ENCODE assay signal across 1 cellular context in the genomic region with DNA sequence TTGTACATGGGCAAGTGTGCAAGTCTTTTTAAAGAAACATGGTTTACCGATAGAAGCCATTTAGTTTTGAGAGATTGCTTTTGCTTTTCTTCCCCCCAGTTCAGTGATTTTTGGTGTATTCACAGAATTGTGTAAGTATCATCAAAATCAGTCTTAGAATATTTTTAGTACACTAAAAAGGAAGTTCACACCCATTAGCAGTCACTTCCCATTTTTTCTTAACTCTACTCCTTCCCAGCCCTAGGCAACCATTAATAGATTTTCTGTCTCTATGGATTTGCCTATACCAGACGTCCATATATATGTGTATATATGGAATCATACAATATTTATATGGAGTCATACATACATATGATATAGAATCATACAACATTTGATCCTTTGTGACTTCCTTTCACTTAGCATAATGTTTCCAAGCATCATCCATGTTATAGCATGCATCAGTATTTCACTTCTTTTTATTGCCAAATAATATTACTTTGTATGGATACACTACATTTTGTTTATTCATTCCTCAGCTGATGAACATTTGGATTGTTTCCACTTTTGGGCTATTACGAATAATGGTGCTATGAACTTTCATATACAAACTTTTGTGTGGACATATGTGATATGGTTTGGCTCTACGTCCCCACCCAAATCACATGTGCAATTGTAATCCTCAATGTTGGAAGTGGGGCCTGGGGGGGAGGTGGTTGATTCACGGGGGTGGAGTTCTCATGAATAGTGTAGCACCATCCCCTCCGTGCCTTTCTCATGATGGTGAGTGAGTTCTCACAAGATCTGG.
TF ChIP-seq lines count a peak whose summit lies in the region.

No MANE protein-coding gene starts in this region.

TF ChIP-seq in IMR-90, 13 proteins besides CTCF, POLR2A, EP300 and RAD21:
- TF ChIP-seq CEBPB (IDR thresholded peaks at IDR 0.05; ENCODE audit: low read depth, low read length) (no peak), MAZ (IDR thresholded peaks at IDR 0.05; ENCODE audit: borderline replicate concordance, low read depth, low read length) (no peak), BHLHE40 (IDR thresholded peaks at IDR 0.05; ENCODE audit: low read depth, low read length) (no peak)
TF ChIP-seq in IMR-90: peak in this region for 0.
